Comparison of ENCODE assay signal across 26 cellular contexts in genomic region chr9:133522073-133522910, GRCh38. TPM values are rescaled to one million over a fixed set of nuclear protein-coding genes. Genes with fewer than 3 reads are reported as not detected.
DNase-seq lines count a peak whose midpoint lies in the region; ATAC-seq and TF ChIP-seq lines count a peak whose summit lies in the region.
"Had no signal": no experiment of that assay in that cellular context is flagged by ENCODE, and none has a peak within 500 bp of the region (broad histone marks: within the 10 kb centered on the region; RNA-seq: fewer than 3 reads in every experiment).

No MANE protein-coding gene starts in this region.

- DNase-seq in COLO668 (lab: John Stamatoyannopoulos, UW; ENCODE audit: unreplicated experiment) (peak; percentile 47), HUDEP-2 (lab: John Stamatoyannopoulos, UW; ENCODE audit: unreplicated experiment in 76 of 76) (peak in 75 of 76 experiments; percentile 23 to 93 (median 85)), mucosa of descending colon (peak; percentile 53 to 66 (median 57)), sciatic nerve (ENCODE audit: low spot score) (no peak)
- DNase-seq: activated effector memory CD4-positive, alpha-beta T cell treated with Interleukin-2 at 50 U/mL for 16 hours; activated naive CD8-positive, alpha-beta T cell treated with anti-CD3 and anti-CD28 coated beads, Interleukin-2, amount 50 U/mL, for 24 hours; CD8-positive, alpha-beta memory T cell; gastrocnemius medialis; H7; Kasumi-1; natural killer cell; NCI-H1092; NCI-H1930; NCI-H446 treated with DMSO at 0.1 percent for 48 hours; stimulated activated CD4-positive, alpha-beta T cell treated with anti-CD3 and anti-CD28 coated beads, Interleukin-4, amount 100 ng/mL, for 4 hours; stimulated activated naive CD8-positive, alpha-beta T cell treated with anti-CD3 and anti-CD28 coated beads, Interleukin-15, amount 100 ng/mL, for 72 hours; T-cell had no signal

- peak overlapping the region; percentile 94 for H3K27ac ChIP-seq in angular gyrus (ENCODE audit: low read depth, low read length)
- H3K27ac ChIP-seq: gastrocnemius medialis, RWPE1, upper lobe of left lung, VCaP had no signal

- no peaks in the 10 kb centered on the region for H3K36me3 ChIP-seq in mucosa of descending colon (ENCODE audit: low read depth)
- H3K36me3 ChIP-seq: gastrocnemius medialis, upper lobe of left lung had no signal

- no peak for TF ChIP-seq CTCF in mucosa of descending colon (IDR thresholded peaks at IDR 0.05)

- no peaks in the 10 kb centered on the region for H3K9me3 ChIP-seq in mucosa of descending colon
- H3K9me3 ChIP-seq: gastrocnemius medialis, upper lobe of left lung had no signal

- peaks cover 3% of the 10 kb centered on the region for H3K4me1 ChIP-seq in mucosa of descending colon (ENCODE audit: low read depth)

- ATAC-seq in mucosa of descending colon (peak; percentile 80), GM21619 (IDR thresholded peaks at IDR 0.05; ENCODE audit: unreplicated experiment) (no peak), GM18511 (IDR thresholded peaks at IDR 0.05; ENCODE audit: unreplicated experiment) (no peak), sciatic nerve (no peak), HG02763 (IDR thresholded peaks at IDR 0.05; ENCODE audit: unreplicated experiment) (no peak)
- ATAC-seq: activated naive CD8-positive, alpha-beta T cell treated with anti-CD3 and anti-CD28 coated beads, Interleukin-2, amount 50 U/mL, for 24 hours; gastrocnemius medialis; natural killer cell; stimulated activated naive CD8-positive, alpha-beta T cell treated with anti-CD3 and anti-CD28 coated beads, Interleukin-15, amount 100 ng/mL, for 72 hours had no signal

- no peak overlapping the region for H3K4me3 ChIP-seq in mucosa of descending colon
- H3K4me3 ChIP-seq: gastrocnemius medialis, upper lobe of left lung had no signal

- intact Hi-C loops in mucosa of descending colon (cut with DNase I, micrococcal nuclease): no loop called here
- intact Hi-C loops in sciatic nerve (cut with DNase I): loop anchor here (1.0 kb wide), 1 partner anchor 36 kb away; no protein-coding TSS in a partner anchor

RNA-seq across cellular contexts. Expression of gene MYMK, which starts 2.5 kb away (rescaled TPM):
- total RNA-seq in mucosa of descending colon: not detected
- not detected for total RNA-seq in sciatic nerve
- total RNA-seq: CD8-positive, alpha-beta memory T cell; gastrocnemius medialis; H7; HT1080; natural killer cell; posterior vena cava; T-cell; upper lobe of left lung had no signal

RNA-seq across cellular contexts. Expression of gene ADAMTSL2, which starts 12.2 kb away (rescaled TPM):
- total RNA-seq in mucosa of descending colon (1 to 10 TPM; 1.3 to 2.7 (median 1.5) TPM), sciatic nerve (22.3 TPM)
- total RNA-seq: CD8-positive, alpha-beta memory T cell; HT1080; natural killer cell had no signal

RNA-seq across cellular contexts. Expression of gene SLC2A6, which starts 43.4 kb away (rescaled TPM):
- 1 to 10 TPM; 2.6 to 5.3 (median 2.8) TPM for total RNA-seq in mucosa of descending colon
- 3.3 TPM for total RNA-seq in sciatic nerve
